ENCODE assay signal across 14 cellular contexts in genomic region chr5:1912951-1913565, GRCh38. TPM values are rescaled to one million over a fixed set of nuclear protein-coding genes. Genes with fewer than 3 reads are reported as not detected.
DNase-seq lines count a peak whose midpoint lies in the region; ATAC-seq and TF ChIP-seq lines count a peak whose summit lies in the region.
"Had no signal": no experiment of that assay in that cellular context is flagged by ENCODE, and none has a peak within 500 bp of the region (broad histone marks: within the 10 kb centered on the region; RNA-seq: fewer than 3 reads in every experiment).

No MANE protein-coding gene starts in this region.

- no peak overlapping the region for H3K4me3 Mint-ChIP-seq in endothelial cell (ENCODE audit: unreplicated experiment)
- H3K4me3 Mint-ChIP-seq: CD4-positive, CD25-positive, alpha-beta regulatory T cell; GM23338; IgD-negative memory B cell had no signal

- no peak overlapping the region for H2BK12ac ChIP-seq in neuronal stem cell (ENCODE audit: low read length)

- H3K36me3 Mint-ChIP-seq in endothelial cell (ENCODE audit: low read depth, unreplicated experiment): peaks cover 3% of the 10 kb centered on the region
- H3K36me3 Mint-ChIP-seq: CD4-positive, CD25-positive, alpha-beta regulatory T cell; IgD-negative memory B cell had no signal

- H3K4me3 ChIP-seq in RWPE2 (ENCODE audit: severe bottlenecking) (no peak overlapping the region), neuronal stem cell (ENCODE audit: low read length in 2 of 2) (peak overlapping the region in 1 of 2 donors; percentile 17), suprapubic skin (no peak overlapping the region)
- H3K4me3 ChIP-seq: BLaER1 treated with 17β-estradiol and CSF1 and Interleukin-3, amounts not matched to agents 10 nM and 100 nM; GM23338 had no signal

- H3K23ac ChIP-seq in neuronal stem cell (ENCODE audit: low read depth, low read length, poor library complexity): peak overlapping the region; percentile 13

- H3K36me3 ChIP-seq in RWPE2 (ENCODE audit: low read depth): no peaks in the 10 kb centered on the region
- H3K36me3 ChIP-seq in neuronal stem cell (replicated peaks in 1 of 2; ENCODE audit: control insufficient read depth in 2 of 2, insufficient read depth in 2 of 2, low read length in 2 of 2): no peaks in the 10 kb centered on the region
- no peaks in the 10 kb centered on the region for H3K36me3 ChIP-seq in suprapubic skin
- H3K36me3 ChIP-seq: BLaER1 treated with 17β-estradiol and CSF1 and Interleukin-3, amounts not matched to agents 10 nM and 100 nM had no signal

- peak overlapping the region; percentile 6 for H2AK5ac ChIP-seq in neuronal stem cell (ENCODE audit: low read depth, low read length)

- H3K9me3 Mint-ChIP-seq in endothelial cell (ENCODE audit: unreplicated experiment): no peaks in the 10 kb centered on the region
- H3K9me3 Mint-ChIP-seq: GM23338 had no signal

- DNase-seq in RWPE2 (ENCODE audit: low spot score) (peak; percentile 56), endothelial cell (ENCODE audit: low spot score) (no peak), neuronal stem cell (ENCODE audit: low spot score) (no peak), suprapubic skin (ENCODE audit: low spot score in 2 of 2) (peak; percentile 40 to 65), 8988T (no peak)
- DNase-seq: CD4-positive, CD25-positive, alpha-beta regulatory T cell; H7 had no signal

- H3K14ac ChIP-seq in neuronal stem cell (ENCODE audit: low read length): no peak overlapping the region

- no peaks in the 10 kb centered on the region for H3K79me1 ChIP-seq in neuronal stem cell (ENCODE audit: low read depth, low read length)

- H2BK120ac ChIP-seq in neuronal stem cell (ENCODE audit: low read depth, low read length): no peak overlapping the region

- peaks cover 14% of the 10 kb centered on the region for H3K27me3 Mint-ChIP-seq in endothelial cell (ENCODE audit: unreplicated experiment)
- H3K27me3 Mint-ChIP-seq: CD4-positive, CD25-positive, alpha-beta regulatory T cell had no signal

- TF ChIP-seq POLR2A in suprapubic skin (IDR thresholded peaks at IDR 0.05): no peak

- peak overlapping the region; percentile 33 for H3K18ac ChIP-seq in neuronal stem cell (ENCODE audit: low read length)

- H3K27me3 ChIP-seq in RWPE2 (ENCODE audit: insufficient read depth, poor library complexity, severe bottlenecking): no peaks in the 10 kb centered on the region
- H3K27me3 ChIP-seq in neuronal stem cell (ENCODE audit: control insufficient read depth in 3 of 3, insufficient read depth in 3 of 3, low read depth in 1 of 3, low read length in 3 of 3): peaks cover 0 to 5% (median 0%) of the 10 kb centered on the region in 3 experiments
- peaks cover 8% of the 10 kb centered on the region for H3K27me3 ChIP-seq in suprapubic skin
- H3K27me3 ChIP-seq: BLaER1 treated with 17β-estradiol and CSF1 and Interleukin-3, amounts not matched to agents 10 nM and 100 nM had no signal

- H3K4me1 ChIP-seq in RWPE2 (ENCODE audit: insufficient read depth, poor library complexity, severe bottlenecking): peaks cover 3% of the 10 kb centered on the region
- H3K4me1 ChIP-seq in neuronal stem cell (ENCODE audit: control insufficient read depth in 2 of 2, insufficient read depth in 1 of 2, low read depth in 1 of 2, low read length in 2 of 2): no peaks in the 10 kb centered on the region
- H3K4me1 ChIP-seq in suprapubic skin: no peaks in the 10 kb centered on the region

- H3K9me3 ChIP-seq in RWPE2 (ENCODE audit: severe bottlenecking): no peaks in the 10 kb centered on the region
- H3K9me3 ChIP-seq in neuronal stem cell (replicated peaks in 1 of 2; ENCODE audit: control insufficient read depth in 2 of 2, insufficient read depth in 1 of 2, low read depth in 1 of 2, low read length in 2 of 2): peaks cover 0 to 5% of the 10 kb centered on the region in 2 donors
- H3K9me3 ChIP-seq in suprapubic skin: no peaks in the 10 kb centered on the region

- H3K27ac Mint-ChIP-seq in endothelial cell (ENCODE audit: unreplicated experiment): peak overlapping the region; percentile 13
- H3K27ac Mint-ChIP-seq: CD4-positive, CD25-positive, alpha-beta regulatory T cell; GM23338; IgD-negative memory B cell had no signal

- H4K8ac ChIP-seq in neuronal stem cell (ENCODE audit: low read depth, low read length): no peak overlapping the region

- H3K4me1 Mint-ChIP-seq in endothelial cell (ENCODE audit: unreplicated experiment): no peaks in the 10 kb centered on the region
- H3K4me1 Mint-ChIP-seq: CD4-positive, CD25-positive, alpha-beta regulatory T cell; IgD-negative memory B cell had no signal

- no peak overlapping the region for H2BK15ac ChIP-seq in neuronal stem cell (ENCODE audit: low read length)

- no peak overlapping the region for H3K4ac ChIP-seq in neuronal stem cell (ENCODE audit: low read length)

- TF ChIP-seq CTCF in RWPE2 (IDR thresholded peaks at IDR 0.05; ENCODE audit: poor library complexity, severe bottlenecking): no peak
- no peak for TF ChIP-seq CTCF in endothelial cell (IDR thresholded peaks at IDR 0.05; ENCODE audit: unreplicated experiment)
- TF ChIP-seq CTCF in suprapubic skin (IDR thresholded peaks at IDR 0.05): no peak

- TF ChIP-seq EP300 in suprapubic skin (IDR thresholded peaks at IDR 0.05): no peak

- no peak overlapping the region for H3K4me2 ChIP-seq in neuronal stem cell (ENCODE audit: insufficient read depth, low read length, poor library complexity, severe bottlenecking)
- H3K4me2 ChIP-seq: GM23338 had no signal

- H3K27ac ChIP-seq in RWPE2 (ENCODE audit: poor library complexity, severe bottlenecking) (no peak overlapping the region), neuronal stem cell (replicated peaks; ENCODE audit: low read length) (no peak overlapping the region), suprapubic skin (no peak overlapping the region)
- H3K27ac ChIP-seq: BLaER1 treated with 17β-estradiol and CSF1 and Interleukin-3, amounts not matched to agents 10 nM and 100 nM had no signal

- WGBS in neuronal stem cell (ENCODE audit: extremely low coverage in 2 of 2, insufficient read length in 2 of 2, insufficient replicate concordance in 1 of 2), 2 donors: no CpG with 5 or more reads among the region's 18 CpGs
- 75% methylated on average over 4 of the region's 18 CpGs for WGBS in suprapubic skin

- no peak overlapping the region for H4K91ac ChIP-seq in neuronal stem cell (ENCODE audit: low read depth, low read length, poor library complexity)

- H2AFZ ChIP-seq in neuronal stem cell (ENCODE audit: low read length): no peak overlapping the region
- H2AFZ ChIP-seq: GM23338 had no signal

- no peak overlapping the region for H2BK5ac ChIP-seq in neuronal stem cell (ENCODE audit: low read length)

- H3K9ac ChIP-seq in neuronal stem cell (ENCODE audit: low read depth, low read length, poor library complexity): no peak overlapping the region
- H3K9ac ChIP-seq: BLaER1 treated with 17β-estradiol and CSF1 and Interleukin-3, amounts not matched to agents 10 nM and 100 nM had no signal

- ATAC-seq in RWPE2 (ENCODE audit: low read depth) (no peak), GM21360 (IDR thresholded peaks at IDR 0.05; ENCODE audit: unreplicated experiment) (no peak), HG02678 (IDR thresholded peaks at IDR 0.05; ENCODE audit: unreplicated experiment) (no peak)
- ATAC-seq: GM23338 had no signal

RNA-seq across cellular contexts. Expression of gene IRX4, which starts 30.3 kb away (rescaled TPM):
- 0.72 TPM for total RNA-seq in endothelial cell (ENCODE audit: unreplicated experiment)
- not detected for polyA plus RNA-seq in neuronal stem cell (2013, experiment 1 of 2)
- 0.01 TPM for polyA plus RNA-seq in neuronal stem cell (2013, experiment 2 of 2)
- 10 to 100 TPM; 20.3 to 45.9 (median 33.5) TPM for total RNA-seq in suprapubic skin
- total RNA-seq: A673; CD4-positive, CD25-positive, alpha-beta regulatory T cell; HT-29 had no signal
- polyA plus RNA-seq: CD4-positive, CD25-positive, alpha-beta regulatory T cell; IgD-negative memory B cell had no signal

Comparison
In these comparisons a context has a peak if more than half of its experiments do, and no peak if none do; other contexts are left out.
1. DNase-seq: peak in RWPE2 (single experiment) and suprapubic skin (2 of 2); none in endothelial cell (single experiment), neuronal stem cell (single experiment) and 8988T (single experiment).
2. RNA of gene IRX4, which starts 30.3 kb away (total RNA-seq): 20.3 to 45.9 TPM in suprapubic skin; 0.72 TPM in endothelial cell (single experiment); every median in the first group is over 10 times any median in the second.